In the genomic region with DNA sequence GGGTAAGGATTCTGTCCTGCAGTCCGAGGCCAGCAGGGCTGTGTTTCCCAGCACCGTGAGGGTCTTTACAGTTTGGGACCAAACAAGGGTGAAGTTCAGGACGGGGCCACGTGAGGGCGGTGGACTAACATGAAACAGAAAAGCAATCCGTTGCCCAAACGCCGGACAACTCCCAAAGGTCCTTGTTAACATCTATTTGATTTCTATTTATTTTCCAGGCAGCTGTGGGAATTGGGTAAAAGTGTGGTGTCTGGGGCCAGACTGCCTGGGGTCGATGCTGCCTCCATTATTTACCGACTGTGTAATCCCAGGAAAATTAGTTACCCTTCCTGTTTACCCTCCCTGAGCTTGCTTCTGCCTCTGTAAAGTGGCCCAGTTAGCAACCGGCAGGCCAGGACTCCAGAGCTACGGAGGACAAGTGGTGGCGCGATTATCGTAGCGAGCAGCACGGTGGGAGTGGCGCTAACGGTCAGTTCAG, we compare ENCODE assay signal across 8 cellular contexts.
DNase-seq lines count a peak whose midpoint lies in the region; ATAC-seq and TF ChIP-seq lines count a peak whose summit lies in the region.

No MANE protein-coding gene starts in this region.

- no peak overlapping the region for H3K27ac ChIP-seq in HCT116 (ENCODE audit: low read depth, low read length)

- peak; percentile 39 for DNase-seq in Caki2 (ENCODE audit: low read depth)
- DNase-seq in HCT116 (ENCODE audit: low read depth, low spot score) = peak; percentile 77
- DNase-seq in NCI-H226 = peak; percentile 54
- DNase-seq in activated CD4-positive, alpha-beta memory T cell treated with anti-CD3 and anti-CD28 coated beads for 36 hours = peak; percentile 66
- DNase-seq in midbrain (lab: John Stamatoyannopoulos, UW) = peak; percentile 32
- peak; percentile 45 to 62 for DNase-seq in stimulated activated naive CD8-positive, alpha-beta T cell treated with anti-CD3 and anti-CD28 coated beads, Interleukin-15, amount 100 ng/mL, for 72 hours

- TF ChIP-seq CTCF in HCT116 (IDR thresholded peaks at IDR 0.05 in 2 of 3, conservative IDR thresholded peaks at IDR 0.05 in 1 of 3; ENCODE audit: borderline replicate concordance in 1 of 3, insufficient read depth in 1 of 3, low read depth in 2 of 3, low read length in 2 of 3) = peak; percentile 85 to 91 (median 90)

- no peaks in the 10 kb centered on the region for H3K9me2 ChIP-seq in HCT116 (ENCODE audit: insufficient read depth)

- no peaks in the 10 kb centered on the region for H3K27me3 ChIP-seq in HCT116 (ENCODE audit: insufficient read depth, low read length)

- TF ChIP-seq RAD21 in HCT116 (IDR thresholded peaks at IDR 0.05; ENCODE audit: low read depth) = peak; percentile 91

- peak overlapping the region; percentile 1; the same call in 1 of the 2 replicates for H3K9ac ChIP-seq in HCT116 (ENCODE audit: low read length)

- CTCF ChIA-PET in HCT116 (lab: Charles Lee) = interaction anchor here (0.7 to 3.5 kb wide), 13 partner anchors 8 to 485 kb away, joined by 3 to 91 read pairs (median 7); partner anchors contain the start of gene TCF7L1
- CTCF ChIA-PET in activated CD4-positive, alpha-beta memory T cell treated with anti-CD3 and anti-CD28 coated beads for 36 hours (lab: Charles Lee) = interaction anchor here (0.7 to 5.2 kb wide), 26 partner anchors 10 to 439 kb away, joined by 3 to 40 read pairs (median 4); no protein-coding TSS in a partner anchor

- ATAC-seq in HCT116 (peak; percentile 91), esophagus mucosa (peak; percentile 68), GM19455 (IDR thresholded peaks at IDR 0.05; ENCODE audit: unreplicated experiment) (no peak)
- ATAC-seq in stimulated activated naive CD8-positive, alpha-beta T cell treated with anti-CD3 and anti-CD28 coated beads, Interleukin-15, amount 100 ng/mL, for 72 hours = peak; percentile 74

- peaks cover 19% of the 10 kb centered on the region for H3K27me3 Mint-ChIP-seq in activated CD4-positive, alpha-beta memory T cell treated with anti-CD3 and anti-CD28 coated beads for 36 hours
- peaks cover 9% of the 10 kb centered on the region for H3K27me3 Mint-ChIP-seq in stimulated activated naive CD8-positive, alpha-beta T cell treated with anti-CD3 and anti-CD28 coated beads, Interleukin-15, amount 100 ng/mL, for 72 hours

- H3K4me2 ChIP-seq in HCT116 (ENCODE audit: low read length) = peak overlapping the region; percentile 75

- intact Hi-C loops in HCT116 (cut with micrococcal nuclease) = loop anchor here (1.0 to 5.0 kb wide), 3 partner anchors 65 to 233 kb away; partner anchors contain the start of gene TCF7L1
- intact Hi-C loops in activated CD4-positive, alpha-beta memory T cell treated with anti-CD3 and anti-CD28 coated beads for 36 hours (cut with micrococcal nuclease) = loop anchor here (1.0 to 5.0 kb wide), 3 partner anchors 66 to 231 kb away; partner anchors contain the start of gene TCF7L1

- no peaks in the 10 kb centered on the region for H3K79me2 ChIP-seq in HCT116 (ENCODE audit: insufficient read depth, low read length)

- peaks cover 2 to 13% of the 10 kb centered on the region in 2 experiments; a peak in 3 of 4 replicates for H3K4me1 ChIP-seq in HCT116 (ENCODE audit: control insufficient read depth in 1 of 2, insufficient read depth in 2 of 2, low read length in 2 of 2)

- TF ChIP-seq POLR2A in HCT116 (IDR thresholded peaks at IDR 0.05; ENCODE audit: borderline replicate concordance, extremely low read depth, insufficient read depth, insufficient read length) = no peak

- H3K9me3 Mint-ChIP-seq in activated CD4-positive, alpha-beta memory T cell treated with anti-CD3 and anti-CD28 coated beads for 36 hours = no peaks in the 10 kb centered on the region
- H3K9me3 Mint-ChIP-seq in stimulated activated naive CD8-positive, alpha-beta T cell treated with anti-CD3 and anti-CD28 coated beads, Interleukin-15, amount 100 ng/mL, for 72 hours = no peaks in the 10 kb centered on the region

- in situ Hi-C loops in Caki2 (cut with HindIII; ENCODE audit: low pct_unique_long_range_greater_than_20kb, low sequenced_read_pairs) = no loop called here

- H2AFZ ChIP-seq in HCT116 (ENCODE audit: low read depth, low read length, poor library complexity, severe bottlenecking) = peak overlapping the region; percentile 76

- H3K9me3 ChIP-seq in HCT116 (ENCODE audit: control insufficient read depth in 1 of 2, insufficient read depth in 1 of 2, low read depth in 1 of 2, low read length in 2 of 2) = no peaks in the 10 kb centered on the region

- H4K20me1 ChIP-seq in HCT116 (ENCODE audit: insufficient read depth) = no peaks in the 10 kb centered on the region

- no peaks in the 10 kb centered on the region for H3K36me3 Mint-ChIP-seq in activated CD4-positive, alpha-beta memory T cell treated with anti-CD3 and anti-CD28 coated beads for 36 hours

- RAD21 ChIA-PET in HCT116 (lab: Charles Lee; ENCODE audit: low non-redundant PET in 1 of 2, low total read pairs in 2 of 2, uncharacterized antibody in 2 of 2, unreplicated experiment in 2 of 2) = interaction anchor here (0.6 to 2.4 kb wide), 12 partner anchors 13 to 485 kb away, joined by 3 to 13 read pairs (median 4); partner anchors contain the start of gene TCF7L1 (in 1 of the 2)

- POLR2A ChIA-PET in HCT116 (lab: Charles Lee) = no interaction called here
- POLR2A ChIA-PET in activated CD4-positive, alpha-beta memory T cell treated with anti-CD3 and anti-CD28 coated beads for 36 hours (lab: Charles Lee) = no interaction called here

- BruUV-seq in HCT116 (replicated peaks; lab: Mats Ljungman, UMichigan) = no TSS peak

- no peak overlapping the region for H3K4me3 Mint-ChIP-seq in activated CD4-positive, alpha-beta memory T cell treated with anti-CD3 and anti-CD28 coated beads for 36 hours
- peak overlapping the region in 1 of 2 donors; percentile 49 for H3K4me3 Mint-ChIP-seq in stimulated activated naive CD8-positive, alpha-beta T cell treated with anti-CD3 and anti-CD28 coated beads, Interleukin-15, amount 100 ng/mL, for 72 hours

- H3K4me3 ChIP-seq in HCT116 (replicated peaks in 1 of 2; ENCODE audit: low read depth in 1 of 2, low read length in 2 of 2) = peak overlapping the region; percentile 31 to 40

- peaks cover 4% of the 10 kb centered on the region for H3K4me1 Mint-ChIP-seq in activated CD4-positive, alpha-beta memory T cell treated with anti-CD3 and anti-CD28 coated beads for 36 hours (ENCODE audit: low read depth)
- H3K4me1 Mint-ChIP-seq in stimulated activated naive CD8-positive, alpha-beta T cell treated with anti-CD3 and anti-CD28 coated beads, Interleukin-15, amount 100 ng/mL, for 72 hours = no peaks in the 10 kb centered on the region

- no peaks in the 10 kb centered on the region for H3K36me3 ChIP-seq in HCT116 (ENCODE audit: control insufficient read depth in 1 of 2, insufficient read depth in 2 of 2, low read length in 2 of 2)

- no peak overlapping the region for H3K27ac Mint-ChIP-seq in activated CD4-positive, alpha-beta memory T cell treated with anti-CD3 and anti-CD28 coated beads for 36 hours
- H3K27ac Mint-ChIP-seq in stimulated activated naive CD8-positive, alpha-beta T cell treated with anti-CD3 and anti-CD28 coated beads, Interleukin-15, amount 100 ng/mL, for 72 hours = no peak overlapping the region

TF ChIP-seq in HCT116, 20 proteins besides CTCF, POLR2A, EP300 and RAD21 (continues in another document):
- no peak for TF ChIP-seq CBX3 (IDR thresholded peaks at IDR 0.05; ENCODE audit: low read depth)
- TF ChIP-seq YY1 (IDR thresholded peaks at IDR 0.05; ENCODE audit: extremely low read depth, insufficient replicate concordance, low read depth, low read length) = no peak
- TF ChIP-seq, protein P1, sequence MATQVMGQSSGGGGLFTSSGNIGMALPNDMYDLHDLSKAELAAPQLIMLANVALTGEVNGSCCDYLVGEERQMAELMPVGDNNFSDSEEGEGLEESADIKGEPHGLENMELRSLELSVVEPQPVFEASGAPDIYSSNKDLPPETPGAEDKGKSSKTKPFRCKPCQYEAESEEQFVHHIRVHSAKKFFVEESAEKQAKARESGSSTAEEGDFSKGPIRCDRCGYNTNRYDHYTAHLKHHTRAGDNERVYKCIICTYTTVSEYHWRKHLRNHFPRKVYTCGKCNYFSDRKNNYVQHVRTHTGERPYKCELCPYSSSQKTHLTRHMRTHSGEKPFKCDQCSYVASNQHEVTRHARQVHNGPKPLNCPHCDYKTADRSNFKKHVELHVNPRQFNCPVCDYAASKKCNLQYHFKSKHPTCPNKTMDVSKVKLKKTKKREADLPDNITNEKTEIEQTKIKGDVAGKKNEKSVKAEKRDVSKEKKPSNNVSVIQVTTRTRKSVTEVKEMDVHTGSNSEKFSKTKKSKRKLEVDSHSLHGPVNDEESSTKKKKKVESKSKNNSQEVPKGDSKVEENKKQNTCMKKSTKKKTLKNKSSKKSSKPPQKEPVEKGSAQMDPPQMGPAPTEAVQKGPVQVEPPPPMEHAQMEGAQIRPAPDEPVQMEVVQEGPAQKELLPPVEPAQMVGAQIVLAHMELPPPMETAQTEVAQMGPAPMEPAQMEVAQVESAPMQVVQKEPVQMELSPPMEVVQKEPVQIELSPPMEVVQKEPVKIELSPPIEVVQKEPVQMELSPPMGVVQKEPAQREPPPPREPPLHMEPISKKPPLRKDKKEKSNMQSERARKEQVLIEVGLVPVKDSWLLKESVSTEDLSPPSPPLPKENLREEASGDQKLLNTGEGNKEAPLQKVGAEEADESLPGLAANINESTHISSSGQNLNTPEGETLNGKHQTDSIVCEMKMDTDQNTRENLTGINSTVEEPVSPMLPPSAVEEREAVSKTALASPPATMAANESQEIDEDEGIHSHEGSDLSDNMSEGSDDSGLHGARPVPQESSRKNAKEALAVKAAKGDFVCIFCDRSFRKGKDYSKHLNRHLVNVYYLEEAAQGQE (IDR thresholded peaks at IDR 0.05; ENCODE audit: low read depth) = no peak
- no peak for TF ChIP-seq SIN3A (IDR thresholded peaks at IDR 0.05; ENCODE audit: low read depth)
- no peak for TF ChIP-seq ELF1 (IDR thresholded peaks at IDR 0.05; ENCODE audit: borderline replicate concordance, low read depth)
- TF ChIP-seq, protein P2, sequence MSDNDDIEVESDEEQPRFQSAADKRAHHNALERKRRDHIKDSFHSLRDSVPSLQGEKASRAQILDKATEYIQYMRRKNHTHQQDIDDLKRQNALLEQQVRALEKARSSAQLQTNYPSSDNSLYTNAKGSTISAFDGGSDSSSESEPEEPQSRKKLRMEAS (IDR thresholded peaks at IDR 0.05) = no peak
- TF ChIP-seq, protein P3, sequence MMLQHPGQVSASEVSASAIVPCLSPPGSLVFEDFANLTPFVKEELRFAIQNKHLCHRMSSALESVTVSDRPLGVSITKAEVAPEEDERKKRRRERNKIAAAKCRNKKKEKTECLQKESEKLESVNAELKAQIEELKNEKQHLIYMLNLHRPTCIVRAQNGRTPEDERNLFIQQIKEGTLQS (IDR thresholded peaks at IDR 0.05) = no peak
- no peak for TF ChIP-seq EZH2 (IDR thresholded peaks at IDR 0.05)
- no peak for TF ChIP-seq JUND (IDR thresholded peaks at IDR 0.05)
- TF ChIP-seq TCF7L2 (IDR thresholded peaks at IDR 0.05; ENCODE audit: borderline replicate concordance, extremely low read depth, insufficient read depth, insufficient read length) = no peak
- no peak for TF ChIP-seq SRF (IDR thresholded peaks at IDR 0.05; ENCODE audit: low read depth)
- TF ChIP-seq FOSL1 (IDR thresholded peaks at IDR 0.05; ENCODE audit: low read depth) = no peak
- TF ChIP-seq EGR1 (IDR thresholded peaks at IDR 0.05; ENCODE audit: low read depth) = no peak
- no peak for TF ChIP-seq SP1 (IDR thresholded peaks at IDR 0.05; ENCODE audit: low read depth)
